2 cellular contexts compared by ENCODE assay signal in the genomic region with DNA sequence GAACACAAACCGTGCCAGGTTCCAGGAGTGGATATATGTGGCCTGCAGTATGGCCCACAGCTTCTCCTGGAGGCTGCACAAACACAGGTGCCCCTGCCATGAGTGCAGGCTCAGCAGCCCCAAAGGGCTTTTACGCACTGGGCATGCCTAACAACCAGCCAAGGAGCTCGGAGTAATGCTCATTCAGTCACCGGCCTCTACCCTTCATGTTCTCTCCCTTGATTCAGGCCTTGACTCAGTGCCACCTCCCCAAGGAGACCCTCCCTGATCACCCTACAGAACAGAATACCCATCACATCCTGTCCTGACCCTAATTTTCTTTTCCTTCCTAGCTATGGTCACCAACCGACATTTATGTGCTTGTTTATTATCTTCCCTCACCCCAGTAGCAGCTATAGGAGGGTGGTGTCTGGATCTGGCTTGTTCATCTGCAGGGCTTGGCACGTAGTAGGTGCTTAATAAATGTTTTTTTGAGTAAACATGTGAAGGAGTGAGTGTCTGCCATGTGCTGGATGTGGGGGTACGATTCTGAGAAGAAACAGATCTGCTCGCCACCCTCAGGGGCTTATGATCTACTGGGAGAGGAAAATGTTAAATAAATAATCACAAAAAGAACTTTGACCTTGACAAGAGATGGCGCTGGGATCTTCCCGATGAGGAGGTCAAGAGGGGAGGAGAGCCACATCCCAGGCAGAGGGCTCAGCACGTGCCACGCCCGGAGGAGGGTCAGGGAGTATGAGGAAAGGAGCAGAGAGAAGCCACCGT.
TF ChIP-seq lines count a peak whose summit lies in the region.

No MANE protein-coding gene starts in this region.

TF ChIP-seq in GM23338, 12 proteins besides CTCF, POLR2A, EP300 and RAD21 (continues in another document):
- TF ChIP-seq, protein P1, sequence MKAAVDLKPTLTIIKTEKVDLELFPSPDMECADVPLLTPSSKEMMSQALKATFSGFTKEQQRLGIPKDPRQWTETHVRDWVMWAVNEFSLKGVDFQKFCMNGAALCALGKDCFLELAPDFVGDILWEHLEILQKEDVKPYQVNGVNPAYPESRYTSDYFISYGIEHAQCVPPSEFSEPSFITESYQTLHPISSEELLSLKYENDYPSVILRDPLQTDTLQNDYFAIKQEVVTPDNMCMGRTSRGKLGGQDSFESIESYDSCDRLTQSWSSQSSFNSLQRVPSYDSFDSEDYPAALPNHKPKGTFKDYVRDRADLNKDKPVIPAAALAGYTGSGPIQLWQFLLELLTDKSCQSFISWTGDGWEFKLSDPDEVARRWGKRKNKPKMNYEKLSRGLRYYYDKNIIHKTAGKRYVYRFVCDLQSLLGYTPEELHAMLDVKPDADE (IDR thresholded peaks at IDR 0.05) = no peak
- no peak for TF ChIP-seq NANOG (IDR thresholded peaks at IDR 0.05; ENCODE audit: borderline replicate concordance)
- TF ChIP-seq, protein P2, sequence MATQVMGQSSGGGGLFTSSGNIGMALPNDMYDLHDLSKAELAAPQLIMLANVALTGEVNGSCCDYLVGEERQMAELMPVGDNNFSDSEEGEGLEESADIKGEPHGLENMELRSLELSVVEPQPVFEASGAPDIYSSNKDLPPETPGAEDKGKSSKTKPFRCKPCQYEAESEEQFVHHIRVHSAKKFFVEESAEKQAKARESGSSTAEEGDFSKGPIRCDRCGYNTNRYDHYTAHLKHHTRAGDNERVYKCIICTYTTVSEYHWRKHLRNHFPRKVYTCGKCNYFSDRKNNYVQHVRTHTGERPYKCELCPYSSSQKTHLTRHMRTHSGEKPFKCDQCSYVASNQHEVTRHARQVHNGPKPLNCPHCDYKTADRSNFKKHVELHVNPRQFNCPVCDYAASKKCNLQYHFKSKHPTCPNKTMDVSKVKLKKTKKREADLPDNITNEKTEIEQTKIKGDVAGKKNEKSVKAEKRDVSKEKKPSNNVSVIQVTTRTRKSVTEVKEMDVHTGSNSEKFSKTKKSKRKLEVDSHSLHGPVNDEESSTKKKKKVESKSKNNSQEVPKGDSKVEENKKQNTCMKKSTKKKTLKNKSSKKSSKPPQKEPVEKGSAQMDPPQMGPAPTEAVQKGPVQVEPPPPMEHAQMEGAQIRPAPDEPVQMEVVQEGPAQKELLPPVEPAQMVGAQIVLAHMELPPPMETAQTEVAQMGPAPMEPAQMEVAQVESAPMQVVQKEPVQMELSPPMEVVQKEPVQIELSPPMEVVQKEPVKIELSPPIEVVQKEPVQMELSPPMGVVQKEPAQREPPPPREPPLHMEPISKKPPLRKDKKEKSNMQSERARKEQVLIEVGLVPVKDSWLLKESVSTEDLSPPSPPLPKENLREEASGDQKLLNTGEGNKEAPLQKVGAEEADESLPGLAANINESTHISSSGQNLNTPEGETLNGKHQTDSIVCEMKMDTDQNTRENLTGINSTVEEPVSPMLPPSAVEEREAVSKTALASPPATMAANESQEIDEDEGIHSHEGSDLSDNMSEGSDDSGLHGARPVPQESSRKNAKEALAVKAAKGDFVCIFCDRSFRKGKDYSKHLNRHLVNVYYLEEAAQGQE (IDR thresholded peaks at IDR 0.05; ENCODE audit: unreplicated experiment) = no peak
- TF ChIP-seq JUNB (IDR thresholded peaks at IDR 0.05; ENCODE audit: unreplicated experiment) = no peak
- no peak for TF ChIP-seq POLR2AphosphoS5 (IDR thresholded peaks at IDR 0.05; ENCODE audit: low read depth)
- no peak for TF ChIP-seq ZNF462 (CRISPR knock-in tag; IDR thresholded peaks at IDR 0.05)
- TF ChIP-seq ZNF331 (CRISPR knock-in tag; IDR thresholded peaks at IDR 0.05; ENCODE audit: low read depth) = no peak

TF ChIP-seq in HepG2, 621 proteins besides CTCF, POLR2A, EP300 and RAD21 (continues in another document):
- no peak for TF ChIP-seq ZNF20 (CRISPR knock-in tag; IDR thresholded peaks at IDR 0.05)
- 0 out of 2 replicates have a peak, but pooled peaks have one; percentile 33 for TF ChIP-seq THAP11 (CRISPR knock-in tag; IDR thresholded peaks at IDR 0.05)
- TF ChIP-seq GMEB2 (CRISPR knock-in tag; IDR thresholded peaks at IDR 0.05; ENCODE audit: low read depth) = no peak
- TF ChIP-seq HDAC1 (CRISPR knock-in tag; IDR thresholded peaks at IDR 0.05) = peak; percentile 31; the same call in 1 of the 2 replicates
- TF ChIP-seq ZEB1 (IDR thresholded peaks at IDR 0.05; ENCODE audit: insufficient replicate concordance, low read depth) = peak; percentile 30
- no peak for TF ChIP-seq FOXK2 (IDR thresholded peaks at IDR 0.05)
- TF ChIP-seq ZNF782 (CRISPR knock-in tag; IDR thresholded peaks at IDR 0.05; ENCODE audit: borderline replicate concordance) = no peak
- no peak for TF ChIP-seq ERF (CRISPR knock-in tag; IDR thresholded peaks at IDR 0.05)
- no peak; the same call in 1 of the 2 replicates for TF ChIP-seq ZNF580 (CRISPR knock-in tag; IDR thresholded peaks at IDR 0.05; ENCODE audit: borderline replicate concordance, low read depth)
- no peak for TF ChIP-seq CC2D1A (CRISPR knock-in tag; IDR thresholded peaks at IDR 0.05)
- no peak for TF ChIP-seq ZFP62 (CRISPR knock-in tag; IDR thresholded peaks at IDR 0.05)
- TF ChIP-seq SP4 (CRISPR knock-in tag; IDR thresholded peaks at IDR 0.05) = peak; percentile 49; the same call in 1 of the 2 replicates
- TF ChIP-seq TBX2 (CRISPR knock-in tag; IDR thresholded peaks at IDR 0.05; ENCODE audit: borderline replicate concordance) = peak; percentile 66; the same call in 1 of the 2 replicates
- no peak for TF ChIP-seq SYNCRIP (IDR thresholded peaks at IDR 0.05; ENCODE audit: insufficient read depth, low read depth, low read length)
- TF ChIP-seq MZF1 (CRISPR knock-in tag; IDR thresholded peaks at IDR 0.05; ENCODE audit: borderline replicate concordance) = no peak
- TF ChIP-seq ZNF484 (CRISPR knock-in tag; IDR thresholded peaks at IDR 0.05; ENCODE audit: borderline replicate concordance, low read depth) = no peak
- TF ChIP-seq TEAD3 (CRISPR knock-in tag; optimal IDR thresholded peaks at IDR 0.05; ENCODE audit: borderline replicate concordance) = peak; percentile 64
- no peak for TF ChIP-seq ZNF570 (CRISPR knock-in tag; IDR thresholded peaks at IDR 0.05; ENCODE audit: borderline replicate concordance)
- TF ChIP-seq MAZ (IDR thresholded peaks at IDR 0.05; ENCODE audit: borderline replicate concordance, low read depth, low read length) = no peak
- TF ChIP-seq MAZ (CRISPR knock-in tag; IDR thresholded peaks at IDR 0.05; ENCODE audit: low read depth) = no peak
- TF ChIP-seq, protein P3, sequence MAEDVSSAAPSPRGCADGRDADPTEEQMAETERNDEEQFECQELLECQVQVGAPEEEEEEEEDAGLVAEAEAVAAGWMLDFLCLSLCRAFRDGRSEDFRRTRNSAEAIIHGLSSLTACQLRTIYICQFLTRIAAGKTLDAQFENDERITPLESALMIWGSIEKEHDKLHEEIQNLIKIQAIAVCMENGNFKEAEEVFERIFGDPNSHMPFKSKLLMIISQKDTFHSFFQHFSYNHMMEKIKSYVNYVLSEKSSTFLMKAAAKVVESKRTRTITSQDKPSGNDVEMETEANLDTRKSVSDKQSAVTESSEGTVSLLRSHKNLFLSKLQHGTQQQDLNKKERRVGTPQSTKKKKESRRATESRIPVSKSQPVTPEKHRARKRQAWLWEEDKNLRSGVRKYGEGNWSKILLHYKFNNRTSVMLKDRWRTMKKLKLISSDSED (CRISPR knock-in tag; IDR thresholded peaks at IDR 0.05) = no peak
- no peak for TF ChIP-seq ZNF724P (CRISPR knock-in tag; IDR thresholded peaks at IDR 0.05; ENCODE audit: borderline replicate concordance)
- no peak for TF ChIP-seq HCFC1 (IDR thresholded peaks at IDR 0.05; ENCODE audit: low read depth, low read length)
- TF ChIP-seq MED13 (CRISPR knock-in tag; IDR thresholded peaks at IDR 0.05) = no peak
- TF ChIP-seq SETDB1 (CRISPR knock-in tag; IDR thresholded peaks at IDR 0.05; ENCODE audit: borderline replicate concordance) = no peak
- 0 out of 2 replicates have a peak, but pooled peaks have one; percentile 33 for TF ChIP-seq ZNF747 (CRISPR knock-in tag; IDR thresholded peaks at IDR 0.05; ENCODE audit: borderline replicate concordance)
- no peak for TF ChIP-seq ZNF343 (CRISPR knock-in tag; IDR thresholded peaks at IDR 0.05)
- 0 out of 2 replicates have a peak, but pooled peaks have one; percentile 14 for TF ChIP-seq ZMYM4 (CRISPR knock-in tag; IDR thresholded peaks at IDR 0.05)
- TF ChIP-seq SOX6 (IDR thresholded peaks at IDR 0.05) = no peak
- peak; percentile 64 for TF ChIP-seq SOX6 (CRISPR knock-in tag; IDR thresholded peaks at IDR 0.05)
- TF ChIP-seq ZNF644 (CRISPR knock-in tag; IDR thresholded peaks at IDR 0.05; ENCODE audit: low read depth) = peak; percentile 57; the same call in 1 of the 2 replicates
- no peak for TF ChIP-seq SMAD9 (CRISPR knock-in tag; IDR thresholded peaks at IDR 0.05)
- TF ChIP-seq ATF4 (CRISPR knock-in tag; IDR thresholded peaks at IDR 0.05) = no peak
- TF ChIP-seq MYC (CRISPR knock-in tag; IDR thresholded peaks at IDR 0.05; ENCODE audit: borderline replicate concordance) = peak; percentile 27; the same call in 1 of the 2 replicates
- 0 out of 2 replicates have a peak, but pooled peaks have one; percentile 26 for TF ChIP-seq HIC2 (CRISPR knock-in tag; IDR thresholded peaks at IDR 0.05; ENCODE audit: low read depth)
- TF ChIP-seq, protein P4, sequence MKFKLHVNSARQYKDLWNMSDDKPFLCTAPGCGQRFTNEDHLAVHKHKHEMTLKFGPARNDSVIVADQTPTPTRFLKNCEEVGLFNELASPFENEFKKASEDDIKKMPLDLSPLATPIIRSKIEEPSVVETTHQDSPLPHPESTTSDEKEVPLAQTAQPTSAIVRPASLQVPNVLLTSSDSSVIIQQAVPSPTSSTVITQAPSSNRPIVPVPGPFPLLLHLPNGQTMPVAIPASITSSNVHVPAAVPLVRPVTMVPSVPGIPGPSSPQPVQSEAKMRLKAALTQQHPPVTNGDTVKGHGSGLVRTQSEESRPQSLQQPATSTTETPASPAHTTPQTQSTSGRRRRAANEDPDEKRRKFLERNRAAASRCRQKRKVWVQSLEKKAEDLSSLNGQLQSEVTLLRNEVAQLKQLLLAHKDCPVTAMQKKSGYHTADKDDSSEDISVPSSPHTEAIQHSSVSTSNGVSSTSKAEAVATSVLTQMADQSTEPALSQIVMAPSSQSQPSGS (CRISPR knock-in tag; IDR thresholded peaks at IDR 0.05) = no peak
- TF ChIP-seq ATF7-NPFF (CRISPR knock-in tag; IDR thresholded peaks at IDR 0.05; ENCODE audit: low read depth) = no peak
- no peak for TF ChIP-seq IRX3 (CRISPR knock-in tag; IDR thresholded peaks at IDR 0.05; ENCODE audit: borderline replicate concordance, low read depth)
- TF ChIP-seq PTBP1 (IDR thresholded peaks at IDR 0.05; ENCODE audit: low read depth, low read length, poor library complexity, severe bottlenecking) = no peak
- no peak for TF ChIP-seq DDIT3 (CRISPR knock-in tag; IDR thresholded peaks at IDR 0.05)
- no peak for TF ChIP-seq NFE2L1 (CRISPR knock-in tag; IDR thresholded peaks at IDR 0.05; ENCODE audit: borderline replicate concordance)
- no peak for TF ChIP-seq ZNF879 (CRISPR knock-in tag; IDR thresholded peaks at IDR 0.05)
- TF ChIP-seq, protein P5, sequence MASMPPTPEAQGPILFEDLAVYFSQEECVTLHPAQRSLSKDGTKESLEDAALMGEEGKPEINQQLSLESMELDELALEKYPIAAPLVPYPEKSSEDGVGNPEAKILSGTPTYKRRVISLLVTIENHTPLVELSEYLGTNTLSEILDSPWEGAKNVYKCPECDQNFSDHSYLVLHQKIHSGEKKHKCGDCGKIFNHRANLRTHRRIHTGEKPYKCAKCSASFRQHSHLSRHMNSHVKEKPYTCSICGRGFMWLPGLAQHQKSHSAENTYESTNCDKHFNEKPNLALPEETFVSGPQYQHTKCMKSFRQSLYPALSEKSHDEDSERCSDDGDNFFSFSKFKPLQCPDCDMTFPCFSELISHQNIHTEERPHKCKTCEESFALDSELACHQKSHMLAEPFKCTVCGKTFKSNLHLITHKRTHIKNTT (CRISPR knock-in tag; IDR thresholded peaks at IDR 0.05) = no peak
